19 cellular contexts compared by ENCODE assay signal in genomic region chr22:40958329-40958728, GRCh38. TPM values are rescaled to one million over a fixed set of nuclear protein-coding genes. Genes with fewer than 3 reads are reported as not detected.
DNase-seq lines count a peak whose midpoint lies in the region; ATAC-seq and TF ChIP-seq lines count a peak whose summit lies in the region.
"Had no signal": no experiment of that assay in that cellular context is flagged by ENCODE, and none has a peak within 500 bp of the region (broad histone marks: within the 10 kb centered on the region; RNA-seq: fewer than 3 reads in every experiment).

No MANE protein-coding gene starts in this region.

- H3K9me3 Mint-ChIP-seq in activated T-cell treated with anti-CD3 and anti-CD28 coated beads, Interleukin-2, amount 50 U/mL, for 24 hours: no peaks in the 10 kb centered on the region
- H3K9me3 Mint-ChIP-seq in CD8-positive, alpha-beta memory T cell: no peaks in the 10 kb centered on the region
- H3K9me3 Mint-ChIP-seq in activated T-helper 1 cell treated with anti-CD3 and anti-CD28 coated beads, Interleukin-12 subunit alpha, Interleukin-12 subunit beta, Interleukin-2, Interleukin-4 antibody, amounts not matched to agents 30 ng/mL and 10 ng/mL and 1 ng/mL, durations not matched to agents 14 hours and 24 hours and 36 hours: no peaks in the 10 kb centered on the region
- no peaks in the 10 kb centered on the region for H3K9me3 Mint-ChIP-seq in natural killer cell treated with Interleukin-12 subunit alpha and Interleukin-12 subunit beta and Interleukin-15 and Interleukin-18, amount 100 ng/mL, for 72 hours
- H3K9me3 Mint-ChIP-seq in effector memory CD8-positive, alpha-beta T cell: no peaks in the 10 kb centered on the region

- H3K36me3 Mint-ChIP-seq in activated T-cell treated with anti-CD3 and anti-CD28 coated beads, Interleukin-2, amount 50 U/mL, for 24 hours (ENCODE audit: low read depth): peaks cover 89% of the 10 kb centered on the region
- H3K36me3 Mint-ChIP-seq in CD8-positive, alpha-beta memory T cell: peaks cover 0 to 60% (median 3%) of the 10 kb centered on the region in 3 donors
- H3K36me3 Mint-ChIP-seq in activated T-helper 1 cell treated with anti-CD3 and anti-CD28 coated beads, Interleukin-12 subunit alpha, Interleukin-12 subunit beta, Interleukin-2, Interleukin-4 antibody, amounts not matched to agents 30 ng/mL and 10 ng/mL and 1 ng/mL, durations not matched to agents 14 hours and 24 hours and 36 hours (ENCODE audit: low read depth): peaks cover 31% of the 10 kb centered on the region
- peaks cover 6% of the 10 kb centered on the region for H3K36me3 Mint-ChIP-seq in natural killer cell treated with Interleukin-12 subunit alpha and Interleukin-12 subunit beta and Interleukin-15 and Interleukin-18, amount 100 ng/mL, for 72 hours
- H3K36me3 Mint-ChIP-seq in effector memory CD8-positive, alpha-beta T cell (ENCODE audit: insufficient read depth): peaks cover 60% of the 10 kb centered on the region

- no peaks in the 10 kb centered on the region for H3K27me3 ChIP-seq in CD8-positive, alpha-beta memory T cell (ENCODE audit: insufficient read depth, low read length, poor library complexity, severe bottlenecking)
- no peaks in the 10 kb centered on the region for H3K27me3 ChIP-seq in left lung
- H3K27me3 ChIP-seq: Peyer's patch, SJCRH30 had no signal

- no peaks in the 10 kb centered on the region for H3K27me3 Mint-ChIP-seq in activated T-cell treated with anti-CD3 and anti-CD28 coated beads, Interleukin-2, amount 50 U/mL, for 24 hours
- H3K27me3 Mint-ChIP-seq in CD8-positive, alpha-beta memory T cell: no peaks in the 10 kb centered on the region
- H3K27me3 Mint-ChIP-seq in activated T-helper 1 cell treated with anti-CD3 and anti-CD28 coated beads, Interleukin-12 subunit alpha, Interleukin-12 subunit beta, Interleukin-2, Interleukin-4 antibody, amounts not matched to agents 30 ng/mL and 10 ng/mL and 1 ng/mL, durations not matched to agents 14 hours and 24 hours and 36 hours (ENCODE audit: insufficient read depth): no peaks in the 10 kb centered on the region
- no peaks in the 10 kb centered on the region for H3K27me3 Mint-ChIP-seq in natural killer cell treated with Interleukin-12 subunit alpha and Interleukin-12 subunit beta and Interleukin-15 and Interleukin-18, amount 100 ng/mL, for 72 hours
- no peaks in the 10 kb centered on the region for H3K27me3 Mint-ChIP-seq in effector memory CD8-positive, alpha-beta T cell

- ATAC-seq in natural killer cell treated with Interleukin-12 subunit alpha and Interleukin-12 subunit beta and Interleukin-15 and Interleukin-18, amount 100 ng/mL, for 72 hours: no peak
- no peak for ATAC-seq in left lung
- no peak for ATAC-seq in effector memory CD8-positive, alpha-beta T cell (replicated peaks)

- no peak for TF ChIP-seq CTCF in left lung (IDR thresholded peaks at IDR 0.05)

- no peak overlapping the region for H3K4me3 Mint-ChIP-seq in activated T-cell treated with anti-CD3 and anti-CD28 coated beads, Interleukin-2, amount 50 U/mL, for 24 hours
- no peak overlapping the region for H3K4me3 Mint-ChIP-seq in CD8-positive, alpha-beta memory T cell
- no peak overlapping the region for H3K4me3 Mint-ChIP-seq in activated T-helper 1 cell treated with anti-CD3 and anti-CD28 coated beads, Interleukin-12 subunit alpha, Interleukin-12 subunit beta, Interleukin-2, Interleukin-4 antibody, amounts not matched to agents 30 ng/mL and 10 ng/mL and 1 ng/mL, durations not matched to agents 14 hours and 24 hours and 36 hours
- no peak overlapping the region for H3K4me3 Mint-ChIP-seq in natural killer cell treated with Interleukin-12 subunit alpha and Interleukin-12 subunit beta and Interleukin-15 and Interleukin-18, amount 100 ng/mL, for 72 hours
- H3K4me3 Mint-ChIP-seq in effector memory CD8-positive, alpha-beta T cell: no peak overlapping the region
- H3K4me3 Mint-ChIP-seq: CD14-positive monocyte had no signal

- H3K27ac Mint-ChIP-seq in activated T-cell treated with anti-CD3 and anti-CD28 coated beads, Interleukin-2, amount 50 U/mL, for 24 hours: peak overlapping the region; percentile 33
- peak overlapping the region in 6 of 8 donors; percentile 17 to 90 (median 62) for H3K27ac Mint-ChIP-seq in CD8-positive, alpha-beta memory T cell
- H3K27ac Mint-ChIP-seq in activated T-helper 1 cell treated with anti-CD3 and anti-CD28 coated beads, Interleukin-12 subunit alpha, Interleukin-12 subunit beta, Interleukin-2, Interleukin-4 antibody, amounts not matched to agents 30 ng/mL and 10 ng/mL and 1 ng/mL, durations not matched to agents 14 hours and 24 hours and 36 hours: peak overlapping the region; percentile 44
- H3K27ac Mint-ChIP-seq in natural killer cell treated with Interleukin-12 subunit alpha and Interleukin-12 subunit beta and Interleukin-15 and Interleukin-18, amount 100 ng/mL, for 72 hours: peak overlapping the region; percentile 6 to 31
- H3K27ac Mint-ChIP-seq in effector memory CD8-positive, alpha-beta T cell: peak overlapping the region in 1 of 2 donors; percentile 64

- POLR2A ChIA-PET in CD8-positive, alpha-beta memory T cell (lab: Charles Lee): interaction anchor here (0.5 to 0.6 kb wide), 2 partner anchors 29 to 138 kb away, joined by 3 to 5 read pairs; no protein-coding TSS in a partner anchor

- peaks cover 9% of the 10 kb centered on the region for H3K36me3 ChIP-seq in CD8-positive, alpha-beta memory T cell (ENCODE audit: insufficient read depth, low read length)
- peaks cover 0 to 90% of the 10 kb centered on the region in 2 donors for H3K36me3 ChIP-seq in left lung

- peaks cover 34% of the 10 kb centered on the region for H3K4me1 Mint-ChIP-seq in activated T-cell treated with anti-CD3 and anti-CD28 coated beads, Interleukin-2, amount 50 U/mL, for 24 hours (ENCODE audit: low read depth)
- peaks cover 24 to 49% (median 45%) of the 10 kb centered on the region in 3 donors for H3K4me1 Mint-ChIP-seq in CD8-positive, alpha-beta memory T cell
- peaks cover 22% of the 10 kb centered on the region for H3K4me1 Mint-ChIP-seq in activated T-helper 1 cell treated with anti-CD3 and anti-CD28 coated beads, Interleukin-12 subunit alpha, Interleukin-12 subunit beta, Interleukin-2, Interleukin-4 antibody, amounts not matched to agents 30 ng/mL and 10 ng/mL and 1 ng/mL, durations not matched to agents 14 hours and 24 hours and 36 hours (ENCODE audit: low read depth)
- peaks cover 8 to 24% of the 10 kb centered on the region in 2 donors for H3K4me1 Mint-ChIP-seq in natural killer cell treated with Interleukin-12 subunit alpha and Interleukin-12 subunit beta and Interleukin-15 and Interleukin-18, amount 100 ng/mL, for 72 hours (ENCODE audit: low read depth in 2 of 2)
- H3K4me1 Mint-ChIP-seq in effector memory CD8-positive, alpha-beta T cell (ENCODE audit: low read depth in 2 of 2): peaks cover 14 to 15% of the 10 kb centered on the region in 2 donors

- DNase-seq in activated T-cell treated with anti-CD3 and anti-CD28 coated beads, Interleukin-2, amount 50 U/mL, for 24 hours: no peak
- no peak for DNase-seq in activated T-cell treated with anti-CD3 and anti-CD28 coated beads, Interleukin-2, amount 50 U/mL, for 1 hour
- DNase-seq in CD8-positive, alpha-beta memory T cell: no peak
- no peak for DNase-seq in activated T-helper 1 cell treated with anti-CD3 and anti-CD28 coated beads, Interleukin-12 subunit alpha, Interleukin-12 subunit beta, Interleukin-2, Interleukin-4 antibody, amounts not matched to agents 30 ng/mL and 10 ng/mL and 1 ng/mL, durations not matched to agents 14 hours and 24 hours and 36 hours (ENCODE audit: low spot score)
- no peak for DNase-seq in natural killer cell treated with Interleukin-12 subunit alpha and Interleukin-12 subunit beta and Interleukin-15 and Interleukin-18, amount 100 ng/mL, for 72 hours (ENCODE audit: low spot score)
- DNase-seq in left lung (no peak), NCI-H774 (lab: John Stamatoyannopoulos, UW) (no peak)
- DNase-seq in effector memory CD8-positive, alpha-beta T cell: no peak
- DNase-seq: AML-193, COR-L47, DMS79, KBM-7, NCI-H1092 treated with DMSO at 0.1 percent for 48 hours, NCI-H1436 treated with DMSO at 0.1 percent for 48 hours, NCI-H1930, SJCRH30 had no signal

- peaks cover 4% of the 10 kb centered on the region for H3K4me1 ChIP-seq in CD8-positive, alpha-beta memory T cell (ENCODE audit: insufficient read depth, low read length)
- H3K4me1 ChIP-seq in left lung: peaks cover 0 to 14% of the 10 kb centered on the region in 2 donors
- H3K4me1 ChIP-seq: SJCRH30 had no signal

- intact Hi-C loops in activated T-helper 1 cell treated with anti-CD3 and anti-CD28 coated beads, Interleukin-12 subunit alpha, Interleukin-12 subunit beta, Interleukin-2, Interleukin-4 antibody, amounts not matched to agents 30 ng/mL and 10 ng/mL and 1 ng/mL, durations not matched to agents 14 hours and 24 hours and 36 hours (cut with micrococcal nuclease): no loop called here
- intact Hi-C loops in left lung (cut with DNase I): loop anchor here in 1 of 2 donors (10.0 kb wide), 1 partner anchor 136 kb away; the partner anchor contains the start of gene EP300

- CTCF ChIA-PET in CD8-positive, alpha-beta memory T cell (lab: Charles Lee): interaction anchor here (4.6 kb wide), 1 partner anchor 35 kb away, joined by 15 read pairs; no protein-coding TSS in a partner anchor

- H3K9me3 ChIP-seq in CD8-positive, alpha-beta memory T cell (ENCODE audit: low read length): no peaks in the 10 kb centered on the region
- no peaks in the 10 kb centered on the region for H3K9me3 ChIP-seq in left lung
- H3K9me3 ChIP-seq: Peyer's patch, SJCRH30 had no signal

- H3K27ac ChIP-seq in CD8-positive, alpha-beta memory T cell (ENCODE audit: low read depth, low read length): no peak overlapping the region
- no peak overlapping the region for H3K27ac ChIP-seq in left lung
- H3K27ac ChIP-seq: HL-60, Peyer's patch, SJCRH30 had no signal

- no peak overlapping the region for H3K4me3 ChIP-seq in CD8-positive, alpha-beta memory T cell (ENCODE audit: low read length)
- no peak overlapping the region for H3K4me3 ChIP-seq in left lung
- H3K4me3 ChIP-seq: Peyer's patch, SJCRH30 had no signal

RNA-seq across cellular contexts. Expression of gene RBX1, which starts 7.2 kb away (rescaled TPM):
- 10 to 100 TPM; 88.3 to 88.8 TPM for total RNA-seq in CD8-positive, alpha-beta memory T cell
- polyA plus RNA-seq in CD8-positive, alpha-beta memory T cell: 147 TPM
- 90.9 and 94.4 TPM in 2 replicates for total RNA-seq in activated T-helper 1 cell treated with anti-CD3 and anti-CD28 coated beads, Interleukin-12 subunit alpha, Interleukin-12 subunit beta, Interleukin-2, Interleukin-4 antibody, amounts not matched to agents 30 ng/mL and 10 ng/mL and 1 ng/mL, durations not matched to agents 14 hours and 24 hours and 36 hours
- total RNA-seq in natural killer cell treated with Interleukin-12 subunit alpha and Interleukin-12 subunit beta and Interleukin-15 and Interleukin-18, amount 100 ng/mL, for 72 hours: 10 to 100 TPM; 47.8 to 65.9 TPM
- 10 to 100 TPM; 51.3 to 57.7 TPM for total RNA-seq in left lung
